ENCODE assay signal across 29 cellular contexts in the genomic region with DNA sequence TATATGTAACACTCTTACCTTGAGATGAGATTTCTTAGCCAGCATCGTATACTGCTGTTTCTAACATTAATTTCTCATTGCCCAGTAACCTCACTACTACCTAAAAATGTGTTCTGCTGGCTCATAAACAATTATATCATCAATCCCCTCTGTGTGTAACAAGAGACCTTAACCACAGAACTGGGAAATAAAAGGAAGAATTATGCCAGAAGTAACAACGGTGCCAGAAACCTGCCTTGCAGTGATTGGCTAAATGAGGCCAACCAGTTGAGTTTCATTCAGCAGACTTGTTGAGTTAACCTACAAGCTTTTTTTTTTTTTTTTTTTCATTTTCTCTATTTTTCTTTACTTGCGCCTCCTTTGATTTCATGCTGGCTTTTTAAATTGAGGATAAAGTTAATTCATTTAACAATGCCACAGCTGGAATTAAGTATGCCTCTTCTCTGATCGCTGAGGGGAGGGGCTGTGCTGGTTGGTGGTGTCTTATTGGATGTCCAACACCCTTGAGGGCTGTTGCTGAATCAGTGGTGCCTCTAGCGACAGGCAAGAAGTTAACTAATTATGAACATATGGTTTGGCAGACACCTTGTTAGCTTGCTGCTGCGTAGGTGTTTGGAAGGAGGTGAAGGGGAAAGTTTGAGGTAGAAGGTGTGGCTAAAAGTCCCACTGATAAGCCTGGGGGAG. TPM values are rescaled to one million over a fixed set of nuclear protein-coding genes. Genes with fewer than 3 reads are reported as not detected.
A peak's percentile ranks its signal among the peaks of the same experiment; 100 is the strongest.
DNase-seq lines count a peak whose midpoint lies in the region; ATAC-seq, FAIRE-seq and TF ChIP-seq lines count a peak whose summit lies in the region.
"Had no signal": no experiment of that assay in that cellular context is flagged by ENCODE, and none has a peak within 500 bp of the region (broad histone marks: within the 10 kb centered on the region; RNA-seq: fewer than 3 reads in every experiment).

No MANE protein-coding gene starts in this region.

- H3K79me2 ChIP-seq in GM23338 (replicated peaks; ENCODE audit: insufficient read depth) (no peaks in the 10 kb centered on the region), mesendoderm (ENCODE audit: control insufficient read depth, insufficient read depth, low read length) (no peaks in the 10 kb centered on the region)

- H3K27ac Mint-ChIP-seq in GM23338, result peak overlapping the region; percentile 13; the same call in 1 of the 2 replicates
- H3K27ac Mint-ChIP-seq in activated T-helper 17 cell treated with anti-CD3 and anti-CD28 coated beads, Interleukin-2, amount 50 U/mL, for 72 hours, result no peak overlapping the region
- H3K27ac Mint-ChIP-seq: activated CD8-positive, alpha-beta memory T cell treated with anti-CD3 and anti-CD28 coated beads, Interleukin-2, amount 10 ng/mL, durations not matched to agents 7 days and 5 days; activated naive CD4-positive, alpha-beta T cell treated with anti-CD3 and anti-CD28 coated beads for 36 hours; activated T-cell treated with anti-CD3 and anti-CD28 coated beads, Interleukin-2, amount 50 U/mL, for 72 hours; CD4-positive, alpha-beta T cell; dendritic cell treated with granulocyte-macrophage colony-stimulating factor and Interleukin-4, amounts not matched to agents 40 ng/mL and 50 ng/mL, for 4 days had no signal

- H3K4me2 ChIP-seq in GM23338 (no peak overlapping the region), mesendoderm (ENCODE audit: low read length) (no peak overlapping the region)

- no peak overlapping the region for H3K4me3 Mint-ChIP-seq in GM23338
- H3K4me3 Mint-ChIP-seq in activated T-helper 17 cell treated with anti-CD3 and anti-CD28 coated beads, Interleukin-2, amount 50 U/mL, for 72 hours, result no peak overlapping the region
- H3K4me3 Mint-ChIP-seq: activated CD8-positive, alpha-beta memory T cell treated with anti-CD3 and anti-CD28 coated beads, Interleukin-2, amount 10 ng/mL, durations not matched to agents 7 days and 5 days; activated naive CD4-positive, alpha-beta T cell treated with anti-CD3 and anti-CD28 coated beads for 36 hours; activated T-cell treated with anti-CD3 and anti-CD28 coated beads, Interleukin-2, amount 50 U/mL, for 72 hours; CD4-positive, alpha-beta T cell; dendritic cell treated with granulocyte-macrophage colony-stimulating factor and Interleukin-4, amounts not matched to agents 40 ng/mL and 50 ng/mL, for 4 days had no signal

- H4K20me1 ChIP-seq in GM23338 (replicated peaks; ENCODE audit: insufficient read depth), result no peaks in the 10 kb centered on the region

- H3K27ac ChIP-seq in GM23338 (ENCODE audit: low read depth) (no peak overlapping the region), mesendoderm (ENCODE audit: low read depth, low read length) (no peak overlapping the region)
- H3K27ac ChIP-seq: SJSA1 had no signal

- H2BK5ac ChIP-seq in mesendoderm (ENCODE audit: low read length), result no peak overlapping the region

- H3K4me1 Mint-ChIP-seq in GM23338, result peaks cover 3% of the 10 kb centered on the region; the same call in 2 of the 3 replicates
- H3K4me1 Mint-ChIP-seq in activated T-helper 17 cell treated with anti-CD3 and anti-CD28 coated beads, Interleukin-2, amount 50 U/mL, for 72 hours, result no peaks in the 10 kb centered on the region
- H3K4me1 Mint-ChIP-seq: activated CD8-positive, alpha-beta memory T cell treated with anti-CD3 and anti-CD28 coated beads, Interleukin-2, amount 10 ng/mL, durations not matched to agents 7 days and 5 days had no signal

- peaks cover 14% of the 10 kb centered on the region for H3K9me3 Mint-ChIP-seq in GM23338
- H3K9me3 Mint-ChIP-seq in activated T-helper 17 cell treated with anti-CD3 and anti-CD28 coated beads, Interleukin-2, amount 50 U/mL, for 72 hours, result peaks cover 20% of the 10 kb centered on the region

- ATAC-seq in GM23338, result peak; percentile 60; the same call in 2 of the 3 replicates
- no peak for ATAC-seq in activated T-helper 17 cell treated with anti-CD3 and anti-CD28 coated beads, Interleukin-2, amount 50 U/mL, for 72 hours (replicated peaks)
- no peak for ATAC-seq in HG03196 (IDR thresholded peaks at IDR 0.05; ENCODE audit: unreplicated experiment)
- ATAC-seq: activated CD8-positive, alpha-beta memory T cell treated with anti-CD3 and anti-CD28 coated beads, Interleukin-2, amount 10 ng/mL, durations not matched to agents 7 days and 5 days; activated T-cell treated with anti-CD3 and anti-CD28 coated beads, Interleukin-2, amount 50 U/mL, for 72 hours; left colon had no signal

- no peak for FAIRE-seq in bronchial epithelial cell (lab: Jason Lieb, UNC)
- FAIRE-seq: endothelial cell of umbilical vein, GM18507 had no signal

- no CpG with 5 or more reads among the region's 6 CpGs for WGBS in mesendoderm (ENCODE audit: extremely low coverage, insufficient coverage, low lambda C conversion rate)

- H2BK120ac ChIP-seq in mesendoderm (ENCODE audit: low read depth, low read length), result no peak overlapping the region

- no peak overlapping the region for H3K18ac ChIP-seq in mesendoderm (ENCODE audit: low read length)

- H2BK15ac ChIP-seq in mesendoderm (replicated peaks; ENCODE audit: low read depth), result no peak overlapping the region

- peaks cover 1% of the 10 kb centered on the region for H3K27me3 Mint-ChIP-seq in GM23338 (ENCODE audit: insufficient read depth, low read depth, poor library complexity)
- H3K27me3 Mint-ChIP-seq in activated T-helper 17 cell treated with anti-CD3 and anti-CD28 coated beads, Interleukin-2, amount 50 U/mL, for 72 hours, result peaks cover 4% of the 10 kb centered on the region
- H3K27me3 Mint-ChIP-seq: activated CD8-positive, alpha-beta memory T cell treated with anti-CD3 and anti-CD28 coated beads, Interleukin-2, amount 10 ng/mL, durations not matched to agents 7 days and 5 days; dendritic cell treated with granulocyte-macrophage colony-stimulating factor and Interleukin-4, amounts not matched to agents 40 ng/mL and 50 ng/mL, for 4 days had no signal

- H3K56ac ChIP-seq in mesendoderm (ENCODE audit: low read length), result no peak overlapping the region

- H3K27me3 ChIP-seq in GM23338 (ENCODE audit: insufficient read depth), result no peaks in the 10 kb centered on the region
- H3K27me3 ChIP-seq in bronchial epithelial cell (ENCODE audit: control insufficient read depth, insufficient read depth, low read length), result no peaks in the 10 kb centered on the region
- H3K27me3 ChIP-seq in mesendoderm (ENCODE audit: insufficient read depth, low read length, poor library complexity), result no peaks in the 10 kb centered on the region
- H3K27me3 ChIP-seq: SJSA1 had no signal

- H3K79me1 ChIP-seq in mesendoderm (ENCODE audit: low read length), result no peaks in the 10 kb centered on the region

- no peak overlapping the region for H3K9ac ChIP-seq in mesendoderm (ENCODE audit: low read length)

- peak overlapping the region; percentile 88 for H2AFZ ChIP-seq in GM23338

- no peak overlapping the region for H2AK5ac ChIP-seq in mesendoderm (ENCODE audit: low read length)

- H4K8ac ChIP-seq in mesendoderm (ENCODE audit: low read depth, low read length), result no peak overlapping the region

- no peak overlapping the region for H3K4ac ChIP-seq in mesendoderm (ENCODE audit: low read depth, low read length)

- H3K36me3 ChIP-seq in GM23338 (ENCODE audit: insufficient read depth), result no peaks in the 10 kb centered on the region
- no peaks in the 10 kb centered on the region for H3K36me3 ChIP-seq in bronchial epithelial cell (ENCODE audit: control insufficient read depth, insufficient read depth, low read length)
- no peaks in the 10 kb centered on the region for H3K36me3 ChIP-seq in mesendoderm (ENCODE audit: control insufficient read depth, insufficient read depth, low read length)
- H3K36me3 ChIP-seq: SJSA1 had no signal

- TF ChIP-seq CTCF in GM23338 (conservative IDR thresholded peaks at IDR 0.05; ENCODE audit: low read depth in 2 of 2) (0 out of 4 replicates have a peak, but pooled peaks of 1 of the 2 experiments have one; percentile 14), bronchial epithelial cell (IDR thresholded peaks at IDR 0.05; ENCODE audit: insufficient read depth, low read length, severe bottlenecking) (no peak)

- no peaks in the 10 kb centered on the region; the same call in 1 of the 2 replicates for H3K9me2 ChIP-seq in GM23338 (ENCODE audit: insufficient read depth)

- H3F3A ChIP-seq in GM23338 (replicated peaks; ENCODE audit: low read depth), result no peaks in the 10 kb centered on the region

- H4K5ac ChIP-seq in mesendoderm (ENCODE audit: low read length), result no peak overlapping the region

- no peaks in the 10 kb centered on the region; the same call in 1 of the 2 replicates for H3K4me1 ChIP-seq in GM23338 (ENCODE audit: insufficient read depth)
- H3K4me1 ChIP-seq in mesendoderm (ENCODE audit: control insufficient read depth, low read depth, low read length), result no peaks in the 10 kb centered on the region
- H3K4me1 ChIP-seq: SJSA1 had no signal

- peak; percentile 34 for DNase-seq in GM23338 (ENCODE audit: low spot score)
- DNase-seq in NCI-H69 (lab: John Stamatoyannopoulos, UW), result peak; percentile 75
- peak; percentile 14 for DNase-seq in bronchial epithelial cell (ENCODE audit: low read depth)
- DNase-seq in mesendoderm, result peak; percentile 73
- DNase-seq in SW480 (ENCODE audit: low spot score), result no peak
- DNase-seq: activated CD4-positive, alpha-beta T cell treated with anti-CD3 and anti-CD28 coated beads for 48 hours; activated CD8-positive, alpha-beta memory T cell treated with anti-CD3 and anti-CD28 coated beads, Interleukin-2, amount 10 ng/mL, durations not matched to agents 7 days and 5 days; activated naive CD4-positive, alpha-beta T cell treated with anti-CD3 and anti-CD28 coated beads for 36 hours; activated T-cell treated with anti-CD3 and anti-CD28 coated beads, Interleukin-2, amount 50 U/mL, for 72 hours; CD4-positive, alpha-beta T cell; DMS153; GDM1; GOT3; head of caudate nucleus; Kasumi-1; left colon; NCI-H1092; NCI-H2029 treated with DMSO at 0.1 percent for 48 hours; occipital lobe; stimulated activated CD8-positive, alpha-beta memory T cell treated with anti-CD3 and anti-CD28 coated beads, Interleukin-4, amount 100 ng/mL, for 48 hours; trophoblast cell had no signal

- H3K36me3 Mint-ChIP-seq in GM23338 (ENCODE audit: low read depth), result no peaks in the 10 kb centered on the region
- no peaks in the 10 kb centered on the region for H3K36me3 Mint-ChIP-seq in activated T-helper 17 cell treated with anti-CD3 and anti-CD28 coated beads, Interleukin-2, amount 50 U/mL, for 72 hours (ENCODE audit: low read depth)
- H3K36me3 Mint-ChIP-seq: activated CD8-positive, alpha-beta memory T cell treated with anti-CD3 and anti-CD28 coated beads, Interleukin-2, amount 10 ng/mL, durations not matched to agents 7 days and 5 days had no signal

- no peak overlapping the region for H3K23ac ChIP-seq in mesendoderm (ENCODE audit: low read length)

- H3K4me3 ChIP-seq in GM23338 (no peak overlapping the region), bronchial epithelial cell (ENCODE audit: low read depth, low read length) (no peak overlapping the region), mesendoderm (ENCODE audit: low read length) (no peak overlapping the region)
- H3K4me3 ChIP-seq: SJSA1 had no signal

RNA-seq across cellular contexts. Expression of a gene that starts 30.0 kb away (rescaled TPM):
- total RNA-seq in GM23338 (2014; rRNA removed; shearing (Covaris generic)), result 0.31 and 0.47 TPM in 2 replicates
- 0.13 TPM in 1 of 2 replicates, not detected in the other for polyA plus RNA-seq in GM23338 (2016; fragmentation: Nextera tagmentation; extraction: Ambion mirVana)
- total RNA-seq in bronchial epithelial cell, result under 0.01 and 0.26 TPM in 2 replicates
- 0.04 TPM for polyA plus RNA-seq in mesendoderm (2013, experiment 1 of 2)
- polyA plus RNA-seq in mesendoderm (2013, experiment 2 of 2), result 0.10 TPM
- not detected for total RNA-seq in activated T-helper 17 cell treated with anti-CD3 and anti-CD28 coated beads, Interleukin-2, amount 50 U/mL, for 72 hours
- total RNA-seq: activated CD8-positive, alpha-beta memory T cell treated with anti-CD3 and anti-CD28 coated beads, Interleukin-2, amount 10 ng/mL, durations not matched to agents 7 days and 5 days; activated naive CD4-positive, alpha-beta T cell treated with anti-CD3 and anti-CD28 coated beads for 36 hours; activated T-cell treated with anti-CD3 and anti-CD28 coated beads, Interleukin-2, amount 50 U/mL, for 72 hours; CD4-positive, alpha-beta T cell; endothelial cell of umbilical vein; left colon; pulmonary artery endothelial cell; SJSA1; T-helper 1 cell treated with Interleukin-12 subunit alpha and Interleukin-12 subunit beta and Interleukin-4 antibody, amounts not matched to agents 30 ng/mL and 1 ng/mL, for 36 hours had no signal
- polyA plus RNA-seq: endothelial cell of umbilical vein had no signal
